In the genomic region with DNA sequence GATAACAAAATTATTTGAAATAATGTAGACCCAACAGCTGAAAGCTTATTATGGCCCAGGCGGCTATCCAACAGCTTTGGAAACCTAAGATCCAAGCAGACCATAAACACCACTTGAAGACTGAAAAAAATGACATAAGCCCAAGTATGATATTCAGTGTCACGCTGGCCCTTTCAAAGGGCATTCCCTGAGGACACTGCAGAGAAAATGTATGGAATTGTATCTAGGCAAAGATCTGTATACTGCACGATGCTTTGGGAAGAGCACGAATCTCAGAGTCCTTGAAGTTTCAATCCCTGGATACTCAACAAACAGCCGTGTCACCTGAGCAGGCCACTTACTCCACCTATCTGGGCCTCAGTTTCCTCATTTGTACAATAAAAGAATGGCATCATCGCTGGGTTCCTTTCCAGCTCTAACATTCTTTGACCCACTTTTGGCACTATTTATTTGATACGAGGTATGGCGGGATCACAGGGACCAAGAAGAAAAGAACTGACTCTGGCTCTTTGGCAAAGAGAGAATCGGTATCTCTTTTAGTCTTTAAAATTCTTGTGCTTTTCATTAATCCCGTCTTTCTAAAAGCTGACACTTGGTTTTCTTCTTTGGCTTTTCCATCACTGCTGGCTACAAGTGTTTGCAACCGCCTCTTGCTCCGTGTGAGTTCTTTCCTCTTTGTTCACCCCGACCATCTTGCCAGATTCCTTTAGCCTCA, we compare ENCODE assay signal across 8 cellular contexts. TPM values are rescaled to one million over a fixed set of nuclear protein-coding genes. Genes with fewer than 3 reads are reported as not detected.
DNase-seq lines count a peak whose midpoint lies in the region; ATAC-seq, FAIRE-seq and TF ChIP-seq lines count a peak whose summit lies in the region.

No MANE protein-coding gene starts in this region.

- H3K36me3 Mint-ChIP-seq in Calu3 (ENCODE audit: insufficient read depth, unreplicated experiment) = peaks cover 24% of the 10 kb centered on the region

- H3K9me3 Mint-ChIP-seq in Calu3 (ENCODE audit: low read depth, unreplicated experiment) = no peaks in the 10 kb centered on the region

- H3K4me1 ChIP-seq in Peyer's patch (peaks cover 0 to 29% (median 4%) of the 10 kb centered on the region in 4 donors), esophagus muscularis mucosa (peaks cover 31 to 65% (median 61%) of the 10 kb centered on the region in 4 donors), pancreas (peaks cover 0 to 12% (median 0%) of the 10 kb centered on the region in 3 donors)

- H3K27me3 Mint-ChIP-seq in Calu3 (ENCODE audit: unreplicated experiment) = no peaks in the 10 kb centered on the region

- H3K36me3 ChIP-seq in Peyer's patch = no peaks in the 10 kb centered on the region
- H3K36me3 ChIP-seq in esophagus muscularis mucosa = no peaks in the 10 kb centered on the region
- no peaks in the 10 kb centered on the region for H3K36me3 ChIP-seq in pancreas

- no peaks in the 10 kb centered on the region for H3K27me3 ChIP-seq in Peyer's patch
- H3K27me3 ChIP-seq in esophagus muscularis mucosa = no peaks in the 10 kb centered on the region
- no peaks in the 10 kb centered on the region for H3K27me3 ChIP-seq in pancreas

- peak overlapping the region; percentile 7 for H3K27ac Mint-ChIP-seq in Calu3 (ENCODE audit: unreplicated experiment)

- H3K27ac ChIP-seq in Peyer's patch = peak overlapping the region; percentile 87 to 94 (median 94)
- peak overlapping the region; percentile 86 to 94 (median 89) for H3K27ac ChIP-seq in esophagus muscularis mucosa (replicated peaks in 1 of 4)
- no peak overlapping the region for H3K27ac ChIP-seq in pancreas

- ATAC-seq in pancreas = no peak
- ATAC-seq in HG02610 (IDR thresholded peaks at IDR 0.05; ENCODE audit: unreplicated experiment) = no peak

- DNase-seq in Calu3 (no peak), Peyer's patch (no peak), esophagus muscularis mucosa (ENCODE audit: extremely low spot score) (no peak), pancreas (no peak), NCI-H2227 treated with DMSO at 0.1 percent for 48 hours (lab: John Stamatoyannopoulos, UW) (no peak), SHP77 (lab: John Stamatoyannopoulos, UW) (no peak), activated gamma-delta T cell (lab: John Stamatoyannopoulos, UW) (no peak)

- H3K9me3 ChIP-seq in Peyer's patch (no peaks in the 10 kb centered on the region), esophagus muscularis mucosa (no peaks in the 10 kb centered on the region), pancreas (no peaks in the 10 kb centered on the region)

- FAIRE-seq in pancreas (lab: Jason Lieb, UNC) = no peak

- H3K4me3 ChIP-seq in Peyer's patch = peak overlapping the region; percentile 88 to 98 (median 96)
- H3K4me3 ChIP-seq in esophagus muscularis mucosa = peak overlapping the region; percentile 76 to 96 (median 90)
- H3K4me3 ChIP-seq in pancreas = peak overlapping the region; percentile 46 to 84 (median 76)

- CTCF ChIA-PET in Calu3 (lab: Charles Lee) = no interaction called here

- 11% methylated on average over 13 of the region's 13 CpGs for WGBS in esophagus muscularis mucosa
- WGBS in pancreas, 2 donors = 29 to 33% methylated on average over 13 of the region's 13 CpGs

- BruUV-seq in Calu3 (replicated peaks; lab: Mats Ljungman, UMichigan) = no TSS peak

- TF ChIP-seq CTCF in Calu3 (IDR thresholded peaks at IDR 0.05; ENCODE audit: unreplicated experiment) = no peak
- TF ChIP-seq CTCF in Peyer's patch (IDR thresholded peaks at IDR 0.05) = no peak
- TF ChIP-seq CTCF in esophagus muscularis mucosa (IDR thresholded peaks at IDR 0.05) = no peak
- no peak for TF ChIP-seq CTCF in pancreas (IDR thresholded peaks at IDR 0.05)

- no peak for TF ChIP-seq EP300 in esophagus muscularis mucosa (IDR thresholded peaks at IDR 0.05)

- H3K4me3 Mint-ChIP-seq in Calu3 (ENCODE audit: low read depth, unreplicated experiment) = peak overlapping the region; percentile 76

- no peak for TF ChIP-seq POLR2A in Peyer's patch (IDR thresholded peaks at IDR 0.05)
- no peak for TF ChIP-seq POLR2A in esophagus muscularis mucosa (IDR thresholded peaks at IDR 0.05; ENCODE audit: low read depth)

- peaks cover 39% of the 10 kb centered on the region for H3K4me1 Mint-ChIP-seq in Calu3 (ENCODE audit: low read depth, unreplicated experiment)

- intact Hi-C loops in Calu3 (cut with micrococcal nuclease; ENCODE audit: unreplicated experiment) = loop anchor here (10.0 kb wide), 1 partner anchor 140 kb away; no protein-coding TSS in a partner anchor
- intact Hi-C loops in esophagus muscularis mucosa (cut with DNase I) = no loop called here
- intact Hi-C loops in pancreas (cut with DNase I) = no loop called here

RNA-seq across cellular contexts. Expression of gene STAT5B, which starts 1.2 kb away (rescaled TPM):
- total RNA-seq in Calu3 (2022) = 45.4 and 45.8 TPM in 2 replicates
- 100 to 1,000 TPM in 1 of 4 donors, 10 to 100 TPM in 3; 36.3 to 128 (median 68.1) TPM for total RNA-seq in Peyer's patch
- total RNA-seq in esophagus muscularis mucosa = 10 to 100 TPM; 75.0 to 93.4 (median 85.2) TPM
- total RNA-seq in pancreas = 10 to 100 TPM; 22.6 to 27.5 (median 24.2) TPM
- polyA plus RNA-seq in pancreas = 10 to 100 TPM; 17.9 to 24.3 TPM

RNA-seq across cellular contexts. Expression of gene STAT5A, which starts 13.3 kb away (rescaled TPM):
- total RNA-seq in Calu3 (2022) = 3.1 and 3.9 TPM in 2 replicates
- 10 to 100 TPM; 11.2 to 80.0 (median 34.5) TPM for total RNA-seq in Peyer's patch
- 10 to 100 TPM; 42.4 to 97.0 (median 62.7) TPM for total RNA-seq in esophagus muscularis mucosa
- 10 to 100 TPM; 13.1 to 19.8 (median 15.4) TPM for total RNA-seq in pancreas
- 10 to 100 TPM; 10.5 to 12.6 TPM for polyA plus RNA-seq in pancreas

Comparison
In these comparisons a context has a peak if more than half of its experiments do, and no peak if none do; other contexts are left out.
1. H3K27ac ChIP-seq: peak in Peyer's patch (4 of 4) and esophagus muscularis mucosa (4 of 4); none in pancreas (0 of 4).
2. Peak in every context shown above with its lines, with median percentiles within 50 percentile points of each other: H3K4me3 ChIP-seq.